ENCODE assay signal across 8 cellular contexts in the genomic region with DNA sequence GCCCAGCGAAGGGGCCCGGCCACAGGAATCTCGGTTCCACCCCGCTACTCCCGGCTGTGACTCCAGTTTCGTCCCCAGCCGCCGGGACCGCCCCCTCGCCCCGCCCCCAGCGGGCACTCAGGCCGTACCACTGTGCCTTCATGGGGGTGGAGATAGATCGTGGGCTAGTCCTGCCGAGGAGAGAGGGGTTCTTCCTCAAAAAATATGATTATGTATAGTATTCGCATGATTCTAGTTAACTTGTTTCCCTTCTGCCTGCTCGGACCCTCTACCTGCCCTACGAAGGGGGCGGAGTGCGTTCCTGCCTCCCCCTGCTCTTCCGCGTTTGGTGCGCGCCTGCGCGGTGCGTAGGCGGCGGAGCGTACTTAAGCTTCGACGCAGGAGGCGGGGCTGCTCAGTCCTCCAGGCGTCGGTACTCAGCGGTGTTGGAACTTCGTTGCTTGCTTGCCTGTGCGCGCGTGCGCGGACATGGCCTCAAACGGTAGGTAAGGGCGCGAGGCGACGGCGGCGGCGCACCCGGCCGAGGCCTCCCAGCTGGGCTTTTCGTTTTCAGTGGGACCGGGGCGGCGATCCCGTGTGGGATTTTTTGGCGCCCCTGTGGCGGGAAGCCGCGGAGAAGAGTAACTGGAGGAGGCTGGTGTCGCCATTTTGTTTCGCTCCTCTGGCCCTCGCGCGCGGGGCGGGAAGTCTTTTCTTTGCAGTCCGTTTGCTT. TPM values are rescaled to one million over a fixed set of nuclear protein-coding genes. Genes with fewer than 3 reads are reported as not detected.
DNase-seq lines count a peak whose midpoint lies in the region; ATAC-seq and TF ChIP-seq lines count a peak whose summit lies in the region.

Gene FUS (plus strand): TSS at position 393 of the 712 bp plus-strand sequence. CDS start 76 bp downstream, at position 469.

- peak within 1 kb of the TSS; percentile 99 for H3K56ac ChIP-seq in IMR-90 (ENCODE audit: extremely low read depth, insufficient read depth, low read length)

- H2AK9ac ChIP-seq in IMR-90 (replicated peaks; ENCODE audit: low read depth, low read length, poor library complexity), result peak within 1 kb of the TSS; percentile 99

- in situ Hi-C loops in IMR-90 (cut with MboI; ENCODE audit: low sequenced_read_pairs), result no loop called here

- H3K14ac ChIP-seq in IMR-90 (replicated peaks; ENCODE audit: low read depth, low read length), result peak within 1 kb of the TSS; percentile 100

- ATAC-seq in GM21529 (IDR thresholded peaks at IDR 0.05; ENCODE audit: unreplicated experiment), result peak; percentile 47
- peak; percentile 84 for ATAC-seq in IMR-90 (ENCODE audit: low read depth)

- H3K4me1 ChIP-seq in IMR-90 (ENCODE audit: control insufficient read depth, insufficient read depth, low read length) (peaks cover 6% of the 10 kb centered on the region; the same call in 1 of the 2 replicates), PC-9 (replicated peaks; ENCODE audit: insufficient read depth) (peaks cover 22% of the 10 kb centered on the region), mucosa of stomach (ENCODE audit: control insufficient read depth, insufficient read depth, low read length) (peaks cover 14% of the 10 kb centered on the region)

- H2BK5ac ChIP-seq in IMR-90 (ENCODE audit: low read depth, low read length, poor library complexity, severe bottlenecking), result peak within 1 kb of the TSS; percentile 96

- 0% methylated on average over 33 of the region's 69 CpGs; no CpG with 5 or more reads in 1 of the 2 experiments for WGBS in IMR-90 (ENCODE audit: extremely low coverage in 2 of 2, insufficient read length in 1 of 2), 2 experiments

- peak within 1 kb of the TSS; percentile 97 for H4K91ac ChIP-seq in IMR-90 (ENCODE audit: insufficient read depth, low read depth, low read length)

- H2AK5ac ChIP-seq in IMR-90 (ENCODE audit: low read depth, low read length), result peak within 1 kb of the TSS; percentile 84

- peak within 1 kb of the TSS; percentile 81 for H3K4me2 ChIP-seq in IMR-90 (ENCODE audit: low read depth, low read length)
- peak within 1 kb of the TSS; percentile 91 for H3K4me2 ChIP-seq in PC-9

- intact Hi-C loops in IMR-90 (cut with micrococcal nuclease), result loop anchor here (1.0 to 10.0 kb wide), 2 partner anchors 263 to 695 kb away; partner anchors contain the start of gene ZNF267
- intact Hi-C loops in PC-9 (cut with micrococcal nuclease; ENCODE audit: unreplicated experiment), result loop anchor here (1.0 kb wide), 4 partner anchors 30 to 183 kb away; partner anchors contain the start of genes PRSS36, ZNF646 and ZNF668

- BruUV-seq in IMR-90 (replicated peaks; lab: Mats Ljungman, UMichigan) (no TSS peak), PC-9 (replicated peaks; lab: Mats Ljungman, UMichigan) (no TSS peak)

- H4K8ac ChIP-seq in IMR-90 (ENCODE audit: low read depth in 2 of 2, low read length in 2 of 2), result peak within 1 kb of the TSS; percentile 54 to 99

- H3K9me1 ChIP-seq in IMR-90 (ENCODE audit: insufficient read depth, low read length), result peaks cover 7% of the 10 kb centered on the region; the same call in 1 of the 2 replicates

- no peak for TF ChIP-seq CTCF in IMR-90 (conservative IDR thresholded peaks at IDR 0.05; ENCODE audit: low read depth, low read length)
- TF ChIP-seq CTCF in PC-9 (conservative IDR thresholded peaks at IDR 0.05), result no peak
- no peak for TF ChIP-seq CTCF in epithelial cell of proximal tubule (conservative IDR thresholded peaks at IDR 0.05; ENCODE audit: low read depth, low read length)

- POLR2A ChIA-PET in IMR-90 (lab: Charles Lee; ENCODE audit: unreplicated experiment) (interaction anchor here (0.6 to 2.0 kb wide), 10 partner anchors 13 to 244 kb away, joined by 3 to 9 read pairs (median 4); no protein-coding TSS in a partner anchor), PC-9 (lab: Charles Lee; ENCODE audit: unreplicated experiment) (interaction anchor here (0.5 to 1.7 kb wide), 16 partner anchors 13 to 694 kb away, joined by 3 to 20 read pairs (median 5); partner anchors contain the start of genes KAT8, PYCARD, ZNF267 and ZNF843)

- H3K9me2 ChIP-seq in PC-9 (ENCODE audit: insufficient read depth), result no peaks in the 10 kb centered on the region

- H2AFZ ChIP-seq in IMR-90 (replicated peaks; ENCODE audit: low read length, poor library complexity) (peak within 1 kb of the TSS; percentile 91), PC-9 (peak within 1 kb of the TSS; percentile 91)

- peak; percentile 100 for TF ChIP-seq POLR2A in IMR-90 (IDR thresholded peaks at IDR 0.05; ENCODE audit: low read depth, low read length)

- H4K20me1 ChIP-seq in IMR-90 (ENCODE audit: insufficient read depth, low read length) (peaks cover 53% of the 10 kb centered on the region), PC-9 (ENCODE audit: insufficient read depth) (peaks cover 45% of the 10 kb centered on the region)

- dilution Hi-C loops in IMR-90 (cut with HindIII; ENCODE audit: low sequenced_read_pairs, unreplicated experiment), result no loop called here

- H3K9me3 ChIP-seq in IMR-90 (ENCODE audit: control insufficient read depth, insufficient read depth, low read length) (no peaks in the 10 kb centered on the region), PC-9 (ENCODE audit: insufficient read depth, low read depth) (no peaks in the 10 kb centered on the region), mucosa of stomach (ENCODE audit: control insufficient read depth, low read length) (no peaks in the 10 kb centered on the region)

- H3K27ac ChIP-seq in IMR-90 (ENCODE audit: insufficient read depth, low read length) (peak within 1 kb of the TSS; percentile 97), PC-9 (peak within 1 kb of the TSS; percentile 94)

- H2BK120ac ChIP-seq in IMR-90 (ENCODE audit: low read depth, low read length), result peak within 1 kb of the TSS; percentile 100

- no peak for TF ChIP-seq RAD21 in IMR-90 (IDR thresholded peaks at IDR 0.05; ENCODE audit: low read length)

- peaks cover 0 to 37% of the 10 kb centered on the region in 2 experiments; a peak in 2 of 4 replicates for H3K79me1 ChIP-seq in IMR-90 (ENCODE audit: low read depth in 1 of 2, low read length in 2 of 2)

- no peaks in the 10 kb centered on the region for H3K27me3 ChIP-seq in IMR-90 (ENCODE audit: control insufficient read depth, insufficient read depth, low read length)
- H3K27me3 ChIP-seq in PC-9 (ENCODE audit: insufficient read depth, low read depth), result no peaks in the 10 kb centered on the region
- no peaks in the 10 kb centered on the region for H3K27me3 ChIP-seq in mucosa of stomach (ENCODE audit: control insufficient read depth, insufficient read depth, low read length)

- peak within 1 kb of the TSS; percentile 98 for H3K23ac ChIP-seq in IMR-90 (ENCODE audit: low read depth, low read length)

- H2BK20ac ChIP-seq in IMR-90 (ENCODE audit: low read depth, low read length), result peak within 1 kb of the TSS; percentile 99

- H3K9ac ChIP-seq in IMR-90 (ENCODE audit: low read depth, low read length) (peak within 1 kb of the TSS; percentile 99), mucosa of stomach (ENCODE audit: low read length) (peak within 1 kb of the TSS; percentile 91)

- H3K4ac ChIP-seq in IMR-90 (ENCODE audit: low read depth, low read length), result peak within 1 kb of the TSS; percentile 98

- peaks cover 29% of the 10 kb centered on the region for H3K36me3 ChIP-seq in IMR-90 (ENCODE audit: control insufficient read depth, insufficient read depth, low read length)
- peaks cover 35% of the 10 kb centered on the region for H3K36me3 ChIP-seq in PC-9 (ENCODE audit: low read depth)
- H3K36me3 ChIP-seq in mucosa of stomach (ENCODE audit: control insufficient read depth, insufficient read depth, low read length), result no peaks in the 10 kb centered on the region

- H4K5ac ChIP-seq in IMR-90 (ENCODE audit: low read depth, low read length), result peak within 1 kb of the TSS; percentile 74

- DNase-seq in DMS153 (lab: John Stamatoyannopoulos, UW), result peak; percentile 58
- peak; percentile 83 for DNase-seq in IMR-90
- DNase-seq in PC-9, result peak; percentile 80 to 93
- DNase-seq in activated T-cell treated with anti-CD3 and anti-CD28 coated beads, Interleukin-2, amount 50 U/mL, for 1 hour, result peak; percentile 94
- DNase-seq in epithelial cell of proximal tubule (ENCODE audit: low read depth), result peak; percentile 26
- peak; percentile 94 for DNase-seq in stimulated activated CD8-positive, alpha-beta memory T cell treated with anti-CD3 and anti-CD28 coated beads, Interleukin-4, amount 100 ng/mL, for 48 hours

- H3K4me3 ChIP-seq in IMR-90 (ENCODE audit: insufficient read depth, low read depth, low read length) (peak within 1 kb of the TSS; percentile 69), PC-9 (peak within 1 kb of the TSS; percentile 83), epithelial cell of proximal tubule (ENCODE audit: low read depth, low read length) (peak within 1 kb of the TSS; percentile 89), mucosa of stomach (ENCODE audit: low read length) (peak within 1 kb of the TSS; percentile 65)

- peak within 1 kb of the TSS; percentile 100 for H2BK15ac ChIP-seq in IMR-90 (ENCODE audit: low read depth, low read length)

- CTCF ChIA-PET in IMR-90 (lab: Yijun Ruan, JAX) (interaction anchor here (0.6 kb wide), 1 partner anchor 164 kb away, joined by 3 read pairs; no protein-coding TSS in a partner anchor), PC-9 (lab: Charles Lee) (interaction anchor here (0.6 to 1.7 kb wide), 3 partner anchors 38 to 185 kb away, joined by 3 to 21 read pairs (median 10); no protein-coding TSS in a partner anchor)

- peaks cover 35% of the 10 kb centered on the region for H3F3A ChIP-seq in PC-9 (ENCODE audit: insufficient read depth, low read depth)

- peak within 1 kb of the TSS; percentile 91 for H3K18ac ChIP-seq in IMR-90 (ENCODE audit: low read depth, low read length)

- peaks cover 59% of the 10 kb centered on the region for H3K79me2 ChIP-seq in PC-9 (ENCODE audit: low read depth)

TF ChIP-seq in IMR-90, 13 proteins besides CTCF, POLR2A, EP300 and RAD21 (continues in another document):
- TF ChIP-seq MAFK (IDR thresholded peaks at IDR 0.05; ENCODE audit: low read depth, low read length) (no peak), FOS (IDR thresholded peaks at IDR 0.05; ENCODE audit: low read depth, low read length) (no peak), RCOR1 (IDR thresholded peaks at IDR 0.05; ENCODE audit: insufficient replicate concordance, low read length) (peak; percentile 11), MXI1 (IDR thresholded peaks at IDR 0.05; ENCODE audit: borderline replicate concordance, low read depth, low read length) (peak; percentile 55; the same call in 1 of the 2 replicates), BHLHE40 (IDR thresholded peaks at IDR 0.05; ENCODE audit: low read depth, low read length) (peak; percentile 99), CHD1 (IDR thresholded peaks at IDR 0.05; ENCODE audit: low read depth, low read length) (peak; percentile 99; the same call in 1 of the 2 replicates), RFX5 (IDR thresholded peaks at IDR 0.05; ENCODE audit: low read depth, low read length) (no peak)

RNA-seq across cellular contexts. Expression of gene FUS, which starts in this region (rescaled TPM):
- 42.8 and 51.9 TPM in 2 replicates for total RNA-seq in IMR-90 (2012; rRNA removed)
- polyA plus RNA-seq in IMR-90 (2012; rRNA removed), result 313 and 340 TPM in 2 replicates
- 300 TPM in 2 replicates for polyA plus RNA-seq in IMR-90 (2012; cell fraction: cytosol; rRNA removed)
- 536 and 692 TPM in 2 replicates for polyA plus RNA-seq in IMR-90 (2012; cell fraction: nucleus; rRNA removed; ENCODE audit: low replicate concordance)
- 429 and 637 TPM in 2 replicates for total RNA-seq in PC-9 (2021)
- total RNA-seq in epithelial cell of proximal tubule, result 67.2 and 83.8 TPM in 2 replicates

Comparison
In these comparisons a context has a peak if more than half of its experiments do, and no peak if none do; other contexts are left out.
1. Peak in every context shown above with its lines: DNase-seq, ATAC-seq, H3K4me3 ChIP-seq and H3K27ac ChIP-seq.
2. DNase-seq: peak in every context shown above with its lines; median percentile 94 in activated T-cell treated with anti-CD3 and anti-CD28 coated beads, Interleukin-2, amount 50 U/mL, for 1 hour; 94 in stimulated activated CD8-positive, alpha-beta memory T cell treated with anti-CD3 and anti-CD28 coated beads, Interleukin-4, amount 100 ng/mL, for 48 hours; 86 in PC-9; 83 in IMR-90; 58 in DMS153; 26 in epithelial cell of proximal tubule.